In genomic region chr21:17915976-17916375, GRCh38 we compare ENCODE assay signal across 12 cellular contexts.
DNase-seq lines count a peak whose midpoint lies in the region; ATAC-seq and TF ChIP-seq lines count a peak whose summit lies in the region.
"Had no signal": no experiment of that assay in that cellular context is flagged by ENCODE, and none has a peak within 500 bp of the region (broad histone marks: within the 10 kb centered on the region; RNA-seq: fewer than 3 reads in every experiment).

No MANE protein-coding gene starts in this region.

- H3K14ac ChIP-seq in mesenchymal stem cell (ENCODE audit: low read length in 2 of 2) = no peak overlapping the region
- H3K14ac ChIP-seq in neuronal stem cell (ENCODE audit: low read length) = no peak overlapping the region

- DNase-seq in NCI-H2171 (lab: John Stamatoyannopoulos, UW) (peak; percentile 40), NCI-H69 (lab: John Stamatoyannopoulos, UW) (peak; percentile 90), mesenchymal stem cell (no peak), heart left ventricle (no peak), neuronal stem cell (ENCODE audit: low spot score) (no peak), COLO829 (ENCODE audit: low spot score) (no peak)
- DNase-seq: AML-193, GM23248 had no signal

- H3K4me3 ChIP-seq in mesenchymal stem cell (ENCODE audit: insufficient read depth in 1 of 2, low read depth in 1 of 2, low read length in 2 of 2) (no peak overlapping the region), heart left ventricle (no peak overlapping the region), neuronal stem cell (ENCODE audit: low read length in 2 of 2) (no peak overlapping the region)
- H3K4me3 ChIP-seq: BLaER1, GM23248 had no signal

- no peak overlapping the region for H2BK12ac ChIP-seq in mesenchymal stem cell (ENCODE audit: low read length in 2 of 2)
- no peak overlapping the region for H2BK12ac ChIP-seq in neuronal stem cell (ENCODE audit: low read length)

- H2BK5ac ChIP-seq in mesenchymal stem cell (ENCODE audit: low read depth, low read length, poor library complexity, severe bottlenecking) (no peak overlapping the region), neuronal stem cell (ENCODE audit: low read length) (no peak overlapping the region)

- H2AFZ ChIP-seq in mesenchymal stem cell (ENCODE audit: low read depth, low read length) (no peak overlapping the region), neuronal stem cell (ENCODE audit: low read length) (no peak overlapping the region)
- H2AFZ ChIP-seq: GM23248 had no signal

- H3K36me3 ChIP-seq in mesenchymal stem cell (ENCODE audit: control insufficient read depth in 1 of 2, insufficient read depth in 2 of 2, low read depth in 1 of 2, low read length in 2 of 2) = no peaks in the 10 kb centered on the region
- no peaks in the 10 kb centered on the region for H3K36me3 ChIP-seq in heart left ventricle
- no peaks in the 10 kb centered on the region for H3K36me3 ChIP-seq in neuronal stem cell (replicated peaks in 1 of 2; ENCODE audit: control insufficient read depth in 2 of 2, insufficient read depth in 2 of 2, low read length in 2 of 2)
- H3K36me3 ChIP-seq: BLaER1 had no signal

- peak overlapping the region; percentile 28 for H4K8ac ChIP-seq in mesenchymal stem cell (ENCODE audit: low read length)
- no peak overlapping the region for H4K8ac ChIP-seq in neuronal stem cell (ENCODE audit: low read depth, low read length)

- H2AK5ac ChIP-seq in mesenchymal stem cell (ENCODE audit: low read length, severe bottlenecking) (no peak overlapping the region), neuronal stem cell (ENCODE audit: low read depth, low read length) (no peak overlapping the region)

- H3K4me1 ChIP-seq in mesenchymal stem cell (ENCODE audit: control insufficient read depth, insufficient read depth, low read depth, low read length) (no peaks in the 10 kb centered on the region), heart left ventricle (no peaks in the 10 kb centered on the region), neuronal stem cell (ENCODE audit: control insufficient read depth in 2 of 2, insufficient read depth in 1 of 2, low read depth in 1 of 2, low read length in 2 of 2) (no peaks in the 10 kb centered on the region)
- H3K4me1 ChIP-seq: BLaER1 had no signal

- H2BK15ac ChIP-seq in mesenchymal stem cell (ENCODE audit: low read depth, poor library complexity, severe bottlenecking) = no peak overlapping the region
- H2BK15ac ChIP-seq in neuronal stem cell (ENCODE audit: low read length) = no peak overlapping the region

- peak overlapping the region in 1 of 2 experiments; percentile 2 for H3K18ac ChIP-seq in mesenchymal stem cell (ENCODE audit: low read depth in 1 of 2, low read length in 2 of 2)
- H3K18ac ChIP-seq in neuronal stem cell (ENCODE audit: low read length) = no peak overlapping the region

- no peaks in the 10 kb centered on the region for H3K27me3 ChIP-seq in mesenchymal stem cell (ENCODE audit: control insufficient read depth in 1 of 2, insufficient read depth in 1 of 2, low read length in 2 of 2)
- H3K27me3 ChIP-seq in heart left ventricle = no peaks in the 10 kb centered on the region
- H3K27me3 ChIP-seq in neuronal stem cell (ENCODE audit: control insufficient read depth in 3 of 3, insufficient read depth in 3 of 3, low read depth in 1 of 3, low read length in 3 of 3) = no peaks in the 10 kb centered on the region
- H3K27me3 ChIP-seq: BLaER1 had no signal

- 76% methylated on average over 3 of the region's 3 CpGs for WGBS in mesenchymal stem cell
- 79 to 88% (median 83%) methylated on average over 3 of the region's 3 CpGs for WGBS in heart left ventricle, 4 donors
- no CpG with 5 or more reads among the region's 3 CpGs for WGBS in neuronal stem cell (ENCODE audit: extremely low coverage in 2 of 2, insufficient read length in 2 of 2, insufficient replicate concordance in 1 of 2), 2 donors

- TF ChIP-seq POLR2A in heart left ventricle (IDR thresholded peaks at IDR 0.05) (no peak), GM18505 (IDR thresholded peaks at IDR 0.05; ENCODE audit: borderline replicate concordance, extremely low read depth, insufficient read depth, insufficient read length) (no peak)

- H3K9ac ChIP-seq in mesenchymal stem cell (ENCODE audit: low read length) (no peak overlapping the region), neuronal stem cell (ENCODE audit: low read depth, low read length, poor library complexity) (no peak overlapping the region)
- H3K9ac ChIP-seq: BLaER1, GM23248 had no signal

- H3K9me3 ChIP-seq in mesenchymal stem cell (ENCODE audit: control insufficient read depth, low read length) (peaks cover 9% of the 10 kb centered on the region), heart left ventricle (peaks cover 0 to 15% (median 3%) of the 10 kb centered on the region in 12 donors), neuronal stem cell (replicated peaks in 1 of 2; ENCODE audit: control insufficient read depth in 2 of 2, insufficient read depth in 1 of 2, low read depth in 1 of 2, low read length in 2 of 2) (peaks cover 0 to 2% of the 10 kb centered on the region in 2 donors)

- H3K4ac ChIP-seq in mesenchymal stem cell (ENCODE audit: low read depth in 1 of 2, low read length in 2 of 2) = no peak overlapping the region
- no peak overlapping the region for H3K4ac ChIP-seq in neuronal stem cell (ENCODE audit: low read length)

- H3K27ac ChIP-seq in mesenchymal stem cell (ENCODE audit: low read length, poor library complexity, severe bottlenecking) (no peak overlapping the region), heart left ventricle (no peak overlapping the region), neuronal stem cell (replicated peaks; ENCODE audit: low read length) (no peak overlapping the region)
- H3K27ac ChIP-seq: BLaER1, GM23248, HL-60 had no signal

- H3K79me1 ChIP-seq in mesenchymal stem cell (replicated peaks; ENCODE audit: low read length, poor library complexity, severe bottlenecking) (no peaks in the 10 kb centered on the region), neuronal stem cell (ENCODE audit: low read depth, low read length) (no peaks in the 10 kb centered on the region)

- TF ChIP-seq CTCF in heart left ventricle (IDR thresholded peaks at IDR 0.05) = no peak

- no peak overlapping the region for H3K4me2 ChIP-seq in mesenchymal stem cell (ENCODE audit: low read length, poor library complexity, severe bottlenecking)
- no peak overlapping the region for H3K4me2 ChIP-seq in neuronal stem cell (ENCODE audit: insufficient read depth, low read length, poor library complexity, severe bottlenecking)
- H3K4me2 ChIP-seq: BLaER1 had no signal

- H2BK120ac ChIP-seq in mesenchymal stem cell (ENCODE audit: low read depth, low read length) (no peak overlapping the region), neuronal stem cell (ENCODE audit: low read depth, low read length) (no peak overlapping the region)

- no peak for ATAC-seq in heart left ventricle
- ATAC-seq in GM18505 (IDR thresholded peaks at IDR 0.05; ENCODE audit: unreplicated experiment) = no peak
- ATAC-seq: HCT116 had no signal

- H3K23ac ChIP-seq in mesenchymal stem cell (ENCODE audit: low read length in 2 of 2) = no peak overlapping the region
- H3K23ac ChIP-seq in neuronal stem cell (ENCODE audit: low read depth, low read length, poor library complexity) = no peak overlapping the region

- H4K91ac ChIP-seq in mesenchymal stem cell (ENCODE audit: low read length) (no peak overlapping the region), neuronal stem cell (ENCODE audit: low read depth, low read length, poor library complexity) (no peak overlapping the region)

- intact Hi-C loops in heart left ventricle (cut with DNase I) = no loop called here

Comparison
In these comparisons a context has a peak if more than half of its experiments do, and no peak if none do; other contexts are left out.
1. DNase-seq: peak in NCI-H2171 (single experiment) and NCI-H69 (single experiment); none in mesenchymal stem cell (single experiment), heart left ventricle (0 of 5), neuronal stem cell (single experiment) and COLO829 (single experiment).